Comparison of ENCODE assay signal across 1 cellular context in the genomic region with DNA sequence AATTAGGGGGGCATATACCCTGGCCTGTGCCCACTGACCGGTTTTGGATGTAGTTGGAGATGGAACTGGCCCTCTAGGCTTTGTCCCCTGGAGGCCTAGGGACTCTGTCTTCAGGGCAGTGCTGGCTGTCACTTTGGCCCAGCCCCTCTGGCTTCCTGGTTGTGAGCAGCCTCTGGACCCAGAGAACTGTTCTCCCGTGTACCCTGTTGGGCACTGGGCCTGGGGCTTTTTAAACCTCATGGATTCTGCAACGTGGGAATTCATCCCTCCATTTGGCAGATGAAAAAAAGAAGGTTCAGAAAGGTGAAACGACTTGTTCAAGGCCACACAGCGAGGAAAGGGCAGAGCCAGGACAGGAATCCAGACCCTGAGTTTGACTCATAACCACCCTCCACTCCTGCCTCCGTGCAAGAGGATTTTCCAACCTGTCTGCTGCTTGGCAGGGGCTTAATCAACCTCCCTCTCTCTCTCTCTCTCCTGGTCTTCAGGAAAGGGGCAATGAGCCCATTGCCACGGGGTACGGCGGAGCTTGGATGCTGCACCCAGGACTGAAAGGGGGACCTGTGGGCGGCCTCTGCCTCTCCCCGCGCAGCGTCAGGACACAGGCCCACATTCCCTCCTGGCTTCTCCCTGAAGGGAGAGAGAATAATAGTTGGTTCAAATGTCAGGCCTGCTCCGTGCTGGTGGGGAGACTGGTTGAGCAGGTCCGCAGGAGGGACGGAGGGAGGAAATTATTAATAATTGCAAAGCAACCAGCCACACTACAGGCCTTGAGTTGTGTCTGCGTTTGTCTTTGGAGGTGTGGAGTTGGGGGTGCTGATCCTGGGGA.
TF ChIP-seq lines count a peak whose summit lies in the region.

No MANE protein-coding gene starts in this region.

TF ChIP-seq in HCT116, 20 proteins besides CTCF, POLR2A, EP300 and RAD21:
- TF ChIP-seq ATF3 (IDR thresholded peaks at IDR 0.05) (no peak), POLR2AphosphoS5 (IDR thresholded peaks at IDR 0.05; ENCODE audit: low read depth, low read length) (no peak), ZBTB33 (IDR thresholded peaks at IDR 0.05; ENCODE audit: extremely low read depth, insufficient replicate concordance, low read length) (no peak), TCF7L2 (IDR thresholded peaks at IDR 0.05; ENCODE audit: borderline replicate concordance, extremely low read depth, insufficient read depth, insufficient read length) (no peak), ZNF274 (IDR thresholded peaks at IDR 0.05; ENCODE audit: low read depth, low read length) (no peak), MAX (IDR thresholded peaks at IDR 0.05) (no peak), EZH2 (IDR thresholded peaks at IDR 0.05) (no peak), ELF1 (IDR thresholded peaks at IDR 0.05; ENCODE audit: borderline replicate concordance, low read depth) (no peak), SIN3A (IDR thresholded peaks at IDR 0.05; ENCODE audit: low read depth) (no peak), CBX3 (IDR thresholded peaks at IDR 0.05; ENCODE audit: low read depth) (no peak), ZFX (IDR thresholded peaks at IDR 0.05) (no peak), FOSL1 (IDR thresholded peaks at IDR 0.05; ENCODE audit: low read depth) (no peak), EGR1 (IDR thresholded peaks at IDR 0.05; ENCODE audit: low read depth) (no peak)
- TF ChIP-seq, protein P1, sequence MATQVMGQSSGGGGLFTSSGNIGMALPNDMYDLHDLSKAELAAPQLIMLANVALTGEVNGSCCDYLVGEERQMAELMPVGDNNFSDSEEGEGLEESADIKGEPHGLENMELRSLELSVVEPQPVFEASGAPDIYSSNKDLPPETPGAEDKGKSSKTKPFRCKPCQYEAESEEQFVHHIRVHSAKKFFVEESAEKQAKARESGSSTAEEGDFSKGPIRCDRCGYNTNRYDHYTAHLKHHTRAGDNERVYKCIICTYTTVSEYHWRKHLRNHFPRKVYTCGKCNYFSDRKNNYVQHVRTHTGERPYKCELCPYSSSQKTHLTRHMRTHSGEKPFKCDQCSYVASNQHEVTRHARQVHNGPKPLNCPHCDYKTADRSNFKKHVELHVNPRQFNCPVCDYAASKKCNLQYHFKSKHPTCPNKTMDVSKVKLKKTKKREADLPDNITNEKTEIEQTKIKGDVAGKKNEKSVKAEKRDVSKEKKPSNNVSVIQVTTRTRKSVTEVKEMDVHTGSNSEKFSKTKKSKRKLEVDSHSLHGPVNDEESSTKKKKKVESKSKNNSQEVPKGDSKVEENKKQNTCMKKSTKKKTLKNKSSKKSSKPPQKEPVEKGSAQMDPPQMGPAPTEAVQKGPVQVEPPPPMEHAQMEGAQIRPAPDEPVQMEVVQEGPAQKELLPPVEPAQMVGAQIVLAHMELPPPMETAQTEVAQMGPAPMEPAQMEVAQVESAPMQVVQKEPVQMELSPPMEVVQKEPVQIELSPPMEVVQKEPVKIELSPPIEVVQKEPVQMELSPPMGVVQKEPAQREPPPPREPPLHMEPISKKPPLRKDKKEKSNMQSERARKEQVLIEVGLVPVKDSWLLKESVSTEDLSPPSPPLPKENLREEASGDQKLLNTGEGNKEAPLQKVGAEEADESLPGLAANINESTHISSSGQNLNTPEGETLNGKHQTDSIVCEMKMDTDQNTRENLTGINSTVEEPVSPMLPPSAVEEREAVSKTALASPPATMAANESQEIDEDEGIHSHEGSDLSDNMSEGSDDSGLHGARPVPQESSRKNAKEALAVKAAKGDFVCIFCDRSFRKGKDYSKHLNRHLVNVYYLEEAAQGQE (IDR thresholded peaks at IDR 0.05; ENCODE audit: low read depth): no peak
